1 cellular context compared by ENCODE assay signal in genomic region chr12:108147279-108147678, GRCh38.
TF ChIP-seq lines count a peak whose summit lies in the region.

No MANE protein-coding gene starts in this region.

TF ChIP-seq in H1, 55 proteins besides CTCF, POLR2A, EP300 and RAD21:
- TF ChIP-seq NANOG (IDR thresholded peaks at IDR 0.05; ENCODE audit: insufficient read depth, low read depth, low read length, poor library complexity, severe bottlenecking) = no peak
